In the genomic region with DNA sequence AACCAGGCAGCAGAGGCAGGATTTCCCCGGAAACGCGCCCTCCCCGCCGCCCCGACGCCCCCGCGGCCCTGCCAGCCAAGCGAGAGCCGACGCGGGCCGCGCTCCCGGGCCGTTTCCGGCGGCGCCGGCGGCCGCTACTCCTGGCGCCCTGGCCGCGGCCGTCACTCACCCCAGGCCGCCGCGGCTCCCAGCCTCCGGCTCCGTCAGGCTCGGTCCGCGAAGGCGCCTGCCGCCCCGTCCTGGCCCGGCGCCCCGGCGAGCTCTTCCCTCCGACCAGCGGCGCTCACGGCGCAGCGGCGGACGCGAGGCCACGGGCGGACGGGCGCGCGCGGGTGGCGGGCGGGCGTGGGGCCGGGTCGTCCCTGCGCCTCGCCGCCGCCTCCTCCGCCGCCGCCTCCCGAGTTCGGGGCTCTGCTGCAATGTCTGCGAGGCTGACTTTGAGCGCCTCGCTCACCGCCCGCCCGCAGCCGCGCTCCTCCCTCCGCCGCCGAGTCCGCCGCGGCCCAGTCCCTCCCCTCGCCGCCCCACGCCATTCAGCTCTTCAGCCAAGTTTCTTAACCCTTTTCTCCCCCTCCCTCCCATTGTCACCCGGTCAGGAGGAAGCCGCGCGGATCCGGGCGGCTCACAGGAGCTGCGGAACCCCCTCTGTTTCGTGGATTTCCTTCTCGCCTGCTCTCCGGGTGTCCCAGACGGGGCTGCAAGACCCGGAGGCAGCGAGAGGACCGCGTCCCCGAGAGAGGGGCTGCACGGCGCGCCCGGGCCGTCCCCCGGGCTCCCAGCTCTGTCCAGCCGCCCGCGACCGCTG, we compare ENCODE assay signal across 1 cellular context.
TF ChIP-seq lines count a peak whose summit lies in the region.

A gene with protein sequence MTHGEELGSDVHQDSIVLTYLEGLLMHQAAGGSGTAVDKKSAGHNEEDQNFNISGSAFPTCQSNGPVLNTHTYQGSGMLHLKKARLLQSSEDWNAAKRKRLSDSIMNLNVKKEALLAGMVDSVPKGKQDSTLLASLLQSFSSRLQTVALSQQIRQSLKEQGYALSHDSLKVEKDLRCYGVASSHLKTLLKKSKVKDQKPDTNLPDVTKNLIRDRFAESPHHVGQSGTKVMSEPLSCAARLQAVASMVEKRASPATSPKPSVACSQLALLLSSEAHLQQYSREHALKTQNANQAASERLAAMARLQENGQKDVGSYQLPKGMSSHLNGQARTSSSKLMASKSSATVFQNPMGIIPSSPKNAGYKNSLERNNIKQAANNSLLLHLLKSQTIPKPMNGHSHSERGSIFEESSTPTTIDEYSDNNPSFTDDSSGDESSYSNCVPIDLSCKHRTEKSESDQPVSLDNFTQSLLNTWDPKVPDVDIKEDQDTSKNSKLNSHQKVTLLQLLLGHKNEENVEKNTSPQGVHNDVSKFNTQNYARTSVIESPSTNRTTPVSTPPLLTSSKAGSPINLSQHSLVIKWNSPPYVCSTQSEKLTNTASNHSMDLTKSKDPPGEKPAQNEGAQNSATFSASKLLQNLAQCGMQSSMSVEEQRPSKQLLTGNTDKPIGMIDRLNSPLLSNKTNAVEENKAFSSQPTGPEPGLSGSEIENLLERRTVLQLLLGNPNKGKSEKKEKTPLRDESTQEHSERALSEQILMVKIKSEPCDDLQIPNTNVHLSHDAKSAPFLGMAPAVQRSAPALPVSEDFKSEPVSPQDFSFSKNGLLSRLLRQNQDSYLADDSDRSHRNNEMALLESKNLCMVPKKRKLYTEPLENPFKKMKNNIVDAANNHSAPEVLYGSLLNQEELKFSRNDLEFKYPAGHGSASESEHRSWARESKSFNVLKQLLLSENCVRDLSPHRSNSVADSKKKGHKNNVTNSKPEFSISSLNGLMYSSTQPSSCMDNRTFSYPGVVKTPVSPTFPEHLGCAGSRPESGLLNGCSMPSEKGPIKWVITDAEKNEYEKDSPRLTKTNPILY (N-terminal part only) (minus strand): TSS at position 425 of the 805 bp plus-strand sequence. CDS start 96,808 bp downstream, outside the sequence.

TF ChIP-seq in HepG2, 621 proteins besides CTCF, POLR2A, EP300 and RAD21 (continued from another document and continues in another):
- peak; percentile 87 for TF ChIP-seq HNRNPK (IDR thresholded peaks at IDR 0.05; ENCODE audit: low read depth, low read length, poor library complexity, severe bottlenecking)
- TF ChIP-seq ZNF629 (CRISPR knock-in tag; conservative IDR thresholded peaks at IDR 0.05) = no peak
- TF ChIP-seq CC2D1A (CRISPR knock-in tag; IDR thresholded peaks at IDR 0.05) = no peak
- TF ChIP-seq ZFAT (CRISPR knock-in tag; conservative IDR thresholded peaks at IDR 0.05) = no peak
- peak; percentile 67 for TF ChIP-seq SKI (IDR thresholded peaks at IDR 0.05; ENCODE audit: partially characterized antibody)
- no peak for TF ChIP-seq ZNF678 (CRISPR knock-in tag; IDR thresholded peaks at IDR 0.05)
- TF ChIP-seq YEATS4 (CRISPR knock-in tag; IDR thresholded peaks at IDR 0.05; ENCODE audit: borderline replicate concordance) = no peak; the same call in 1 of the 2 replicates
- TF ChIP-seq, protein P1, sequence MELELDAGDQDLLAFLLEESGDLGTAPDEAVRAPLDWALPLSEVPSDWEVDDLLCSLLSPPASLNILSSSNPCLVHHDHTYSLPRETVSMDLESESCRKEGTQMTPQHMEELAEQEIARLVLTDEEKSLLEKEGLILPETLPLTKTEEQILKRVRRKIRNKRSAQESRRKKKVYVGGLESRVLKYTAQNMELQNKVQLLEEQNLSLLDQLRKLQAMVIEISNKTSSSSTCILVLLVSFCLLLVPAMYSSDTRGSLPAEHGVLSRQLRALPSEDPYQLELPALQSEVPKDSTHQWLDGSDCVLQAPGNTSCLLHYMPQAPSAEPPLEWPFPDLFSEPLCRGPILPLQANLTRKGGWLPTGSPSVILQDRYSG (CRISPR knock-in tag; IDR thresholded peaks at IDR 0.05) = no peak
- TF ChIP-seq MED13 (CRISPR knock-in tag; IDR thresholded peaks at IDR 0.05) = no peak; the same call in 1 of the 2 replicates
- peak; percentile 53; the same call in 1 of the 2 replicates for TF ChIP-seq ZHX1 (CRISPR knock-in tag; IDR thresholded peaks at IDR 0.05; ENCODE audit: low read depth)
- TF ChIP-seq SNAPC4 (CRISPR knock-in tag; IDR thresholded peaks at IDR 0.05) = no peak
- no peak for TF ChIP-seq NR2F1 (CRISPR knock-in tag; IDR thresholded peaks at IDR 0.05)
- no peak for TF ChIP-seq DNMT1 (CRISPR knock-in tag; IDR thresholded peaks at IDR 0.05)
- TF ChIP-seq HOXA5 (CRISPR knock-in tag; IDR thresholded peaks at IDR 0.05) = peak; percentile 32; the same call in 1 of the 2 replicates
- TF ChIP-seq XBP1 (CRISPR knock-in tag; IDR thresholded peaks at IDR 0.05) = no peak
- no peak for TF ChIP-seq ZNF781 (CRISPR knock-in tag; IDR thresholded peaks at IDR 0.05; ENCODE audit: borderline replicate concordance, not compliant biosample characterization)
- TF ChIP-seq, protein P2, sequence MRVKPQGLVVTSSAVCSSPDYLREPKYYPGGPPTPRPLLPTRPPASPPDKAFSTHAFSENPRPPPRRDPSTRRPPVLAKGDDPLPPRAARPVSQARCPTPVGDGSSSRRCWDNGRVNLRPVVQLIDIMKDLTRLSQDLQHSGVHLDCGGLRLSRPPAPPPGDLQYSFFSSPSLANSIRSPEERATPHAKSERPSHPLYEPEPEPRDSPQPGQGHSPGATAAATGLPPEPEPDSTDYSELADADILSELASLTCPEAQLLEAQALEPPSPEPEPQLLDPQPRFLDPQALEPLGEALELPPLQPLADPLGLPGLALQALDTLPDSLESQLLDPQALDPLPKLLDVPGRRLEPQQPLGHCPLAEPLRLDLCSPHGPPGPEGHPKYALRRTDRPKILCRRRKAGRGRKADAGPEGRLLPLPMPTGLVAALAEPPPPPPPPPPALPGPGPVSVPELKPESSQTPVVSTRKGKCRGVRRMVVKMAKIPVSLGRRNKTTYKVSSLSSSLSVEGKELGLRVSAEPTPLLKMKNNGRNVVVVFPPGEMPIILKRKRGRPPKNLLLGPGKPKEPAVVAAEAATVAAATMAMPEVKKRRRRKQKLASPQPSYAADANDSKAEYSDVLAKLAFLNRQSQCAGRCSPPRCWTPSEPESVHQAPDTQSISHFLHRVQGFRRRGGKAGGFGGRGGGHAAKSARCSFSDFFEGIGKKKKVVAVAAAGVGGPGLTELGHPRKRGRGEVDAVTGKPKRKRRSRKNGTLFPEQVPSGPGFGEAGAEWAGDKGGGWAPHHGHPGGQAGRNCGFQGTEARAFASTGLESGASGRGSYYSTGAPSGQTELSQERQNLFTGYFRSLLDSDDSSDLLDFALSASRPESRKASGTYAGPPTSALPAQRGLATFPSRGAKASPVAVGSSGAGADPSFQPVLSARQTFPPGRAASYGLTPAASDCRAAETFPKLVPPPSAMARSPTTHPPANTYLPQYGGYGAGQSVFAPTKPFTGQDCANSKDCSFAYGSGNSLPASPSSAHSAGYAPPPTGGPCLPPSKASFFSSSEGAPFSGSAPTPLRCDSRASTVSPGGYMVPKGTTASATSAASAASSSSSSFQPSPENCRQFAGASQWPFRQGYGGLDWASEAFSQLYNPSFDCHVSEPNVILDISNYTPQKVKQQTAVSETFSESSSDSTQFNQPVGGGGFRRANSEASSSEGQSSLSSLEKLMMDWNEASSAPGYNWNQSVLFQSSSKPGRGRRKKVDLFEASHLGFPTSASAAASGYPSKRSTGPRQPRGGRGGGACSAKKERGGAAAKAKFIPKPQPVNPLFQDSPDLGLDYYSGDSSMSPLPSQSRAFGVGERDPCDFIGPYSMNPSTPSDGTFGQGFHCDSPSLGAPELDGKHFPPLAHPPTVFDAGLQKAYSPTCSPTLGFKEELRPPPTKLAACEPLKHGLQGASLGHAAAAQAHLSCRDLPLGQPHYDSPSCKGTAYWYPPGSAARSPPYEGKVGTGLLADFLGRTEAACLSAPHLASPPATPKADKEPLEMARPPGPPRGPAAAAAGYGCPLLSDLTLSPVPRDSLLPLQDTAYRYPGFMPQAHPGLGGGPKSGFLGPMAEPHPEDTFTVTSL (CRISPR knock-in tag; IDR thresholded peaks at IDR 0.05; ENCODE audit: borderline replicate concordance) = no peak
- TF ChIP-seq, protein P3, sequence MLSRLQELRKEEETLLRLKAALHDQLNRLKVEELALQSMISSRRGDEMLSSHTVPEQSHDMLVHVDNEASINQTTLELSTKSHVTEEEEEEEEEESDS (CRISPR knock-in tag; IDR thresholded peaks at IDR 0.05; ENCODE audit: borderline replicate concordance) = no peak
- TF ChIP-seq ZNF225 (CRISPR knock-in tag; IDR thresholded peaks at IDR 0.05) = no peak
- no peak for TF ChIP-seq ZFP36 (IDR thresholded peaks at IDR 0.05; ENCODE audit: borderline replicate concordance, low read depth, low read length, partially characterized antibody)
- TF ChIP-seq NFYB (CRISPR knock-in tag; IDR thresholded peaks at IDR 0.05) = no peak
- no peak for TF ChIP-seq TCF7L2 (IDR thresholded peaks at IDR 0.05; ENCODE audit: low read depth, low read length)
- no peak for TF ChIP-seq ZNF333 (CRISPR knock-in tag; IDR thresholded peaks at IDR 0.05; ENCODE audit: borderline replicate concordance)
- TF ChIP-seq FOXK2 (IDR thresholded peaks at IDR 0.05) = no peak
- TF ChIP-seq GFI1 (CRISPR knock-in tag; IDR thresholded peaks at IDR 0.05; ENCODE audit: borderline replicate concordance) = no peak
- TF ChIP-seq PHF20 (CRISPR knock-in tag; IDR thresholded peaks at IDR 0.05) = 0 out of 2 replicates have a peak, but pooled peaks have one; percentile 14
- TF ChIP-seq ZFP36L1 (CRISPR knock-in tag; IDR thresholded peaks at IDR 0.05) = no peak
- no peak for TF ChIP-seq ZNF296 (CRISPR knock-in tag; conservative IDR thresholded peaks at IDR 0.05)
- TF ChIP-seq HHEX (CRISPR knock-in tag; IDR thresholded peaks at IDR 0.05) = no peak
- TF ChIP-seq AKAP8 (CRISPR knock-in tag; IDR thresholded peaks at IDR 0.05) = no peak
- peak; percentile 68; the same call in 1 of the 2 replicates for TF ChIP-seq ZBTB26 (CRISPR knock-in tag; IDR thresholded peaks at IDR 0.05; ENCODE audit: borderline replicate concordance)
